In genomic region chr14:84965279-84965678, GRCh38 we compare ENCODE assay signal across 28 cellular contexts.
"Had no signal": no experiment of that assay in that cellular context is flagged by ENCODE, and none has a peak within 500 bp of the region (broad histone marks: within the 10 kb centered on the region; RNA-seq: fewer than 3 reads in every experiment).

No MANE protein-coding gene starts in this region.

- ATAC-seq: natural killer cell; psoas muscle; right cardiac atrium; sciatic nerve; stimulated activated memory B cell treated with anti-CD40 and anti-IgM and Interleukin-4, amounts not matched to agents 10 μg/mL and 1 μg/mL and 100 μg/mL, for 72 hours; stimulated activated naive CD8-positive, alpha-beta T cell treated with anti-CD3 and anti-CD28 coated beads, Interleukin-15, amount 100 ng/mL, for 72 hours; stimulated activated naive CD8-positive, alpha-beta T cell treated with anti-CD3 and anti-CD28 coated beads, Interleukin-15, Interleukin-2, amounts not matched to agents 100 U/mL and 50 U/mL, for 24 hours; upper lobe of right lung had no signal

- H3K36me3 ChIP-seq: neural progenitor cell, ovary, spleen, suprapubic skin, tibial artery, transverse colon, upper lobe of right lung, uterus had no signal

- H3K4me1 ChIP-seq: parathyroid adenoma, psoas muscle, spleen, suprapubic skin, testis, upper lobe of right lung, uterus had no signal

- H3K9ac ChIP-seq: neural progenitor cell, parathyroid adenoma had no signal

- H3K4me2 ChIP-seq: neural progenitor cell, smooth muscle cell had no signal

- H3K4me3 ChIP-seq: neural progenitor cell, ovary, psoas muscle, skin epidermis, smooth muscle cell, spleen, suprapubic skin, testis, tibial artery, transverse colon, upper lobe of right lung, uterus had no signal

- H3K9me3 ChIP-seq: ovary, psoas muscle, suprapubic skin, testis, tibial artery, transverse colon, upper lobe of right lung, uterus had no signal

- H3K27ac ChIP-seq: neural progenitor cell, ovary, parathyroid adenoma, psoas muscle, skin epidermis, spleen, suprapubic skin, testis, tibial artery, transverse colon, upper lobe of right lung, uterus had no signal

- H3K27me3 ChIP-seq: neural progenitor cell, ovary, spleen, suprapubic skin, testis, tibial artery, transverse colon, upper lobe of right lung, uterus had no signal

- H2AFZ ChIP-seq: neural progenitor cell, parathyroid adenoma had no signal

- DNase-seq: natural killer cell; occipital lobe; ovary; posterior cingulate gyrus; psoas muscle; right cardiac atrium; spleen; stimulated activated CD4-positive, alpha-beta T cell treated with anti-CD3 and anti-CD28 coated beads, Interleukin-12 subunit alpha, Interleukin-12 subunit beta, amount 100 ng/mL, for 4 hours; stimulated activated CD4-positive, alpha-beta T cell treated with anti-CD3 and anti-CD28 coated beads, Interleukin-1b, Interleukin-23, amount 100 ng/mL, for 48 hours; stimulated activated CD4-positive, alpha-beta T cell treated with anti-CD3 and anti-CD28 coated beads, Interleukin-4, amount 100 ng/mL, for 1 hour; stimulated activated CD4-positive, alpha-beta T cell treated with anti-CD3 and anti-CD28 coated beads, Interleukin-4, amount 100 ng/mL, for 4 hours; stimulated activated CD8-positive, alpha-beta memory T cell treated with anti-CD3 and anti-CD28 coated beads, Interleukin-4, amount 100 ng/mL, for 48 hours; stimulated activated naive CD4-positive, alpha-beta T cell; stimulated activated naive CD8-positive, alpha-beta T cell treated with anti-CD3 and anti-CD28 coated beads, Interleukin-15, amount 100 ng/mL, for 72 hours; stimulated activated naive CD8-positive, alpha-beta T cell treated with anti-CD3 and anti-CD28 coated beads, Interleukin-15, Interleukin-2, amounts not matched to agents 100 U/mL and 50 U/mL, for 24 hours; substantia nigra; testis; tibial artery; transverse colon; upper lobe of right lung; uterus had no signal

- H3K79me2 ChIP-seq: parathyroid adenoma had no signal
